In the genomic region with DNA sequence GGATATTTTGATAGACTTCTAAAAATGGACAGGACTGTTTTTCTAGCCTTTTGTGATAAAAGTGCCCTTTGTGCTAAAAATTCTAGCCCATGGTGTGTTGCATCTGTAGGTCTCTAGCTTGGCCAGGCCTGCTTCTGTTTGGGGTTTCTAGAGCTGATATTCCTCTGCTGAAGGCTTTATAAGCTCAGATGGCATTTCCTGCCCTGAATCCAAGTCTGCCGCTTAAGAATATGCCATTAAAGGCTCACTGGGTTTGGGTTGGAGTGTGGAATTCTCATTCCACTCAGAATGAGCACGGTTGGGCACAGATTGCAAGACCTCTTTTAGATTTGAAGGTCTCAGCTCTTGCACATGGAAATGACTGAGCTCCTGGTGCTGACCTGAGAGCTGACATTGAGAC, we compare ENCODE assay signal across 24 cellular contexts. TPM values are rescaled to one million over a fixed set of nuclear protein-coding genes. Genes with fewer than 3 reads are reported as not detected.
DNase-seq lines count a peak whose midpoint lies in the region; ATAC-seq, FAIRE-seq and TF ChIP-seq lines count a peak whose summit lies in the region.
"Had no signal": no experiment of that assay in that cellular context is flagged by ENCODE, and none has a peak within 500 bp of the region (broad histone marks: within the 10 kb centered on the region; RNA-seq: fewer than 3 reads in every experiment).

No MANE protein-coding gene starts in this region.

- H3K36me3 ChIP-seq in bronchial epithelial cell (ENCODE audit: control insufficient read depth, insufficient read depth, low read length): no peaks in the 10 kb centered on the region

- H3K27ac Mint-ChIP-seq in activated CD8-positive, alpha-beta memory T cell treated with anti-CD3 and anti-CD28 coated beads, Interleukin-2, amount 10 ng/mL, durations not matched to agents 7 days and 5 days: no peak overlapping the region
- H3K27ac Mint-ChIP-seq: H9, HFFc6 had no signal

- DNase-seq in activated CD8-positive, alpha-beta memory T cell treated with anti-CD3 and anti-CD28 coated beads for 24 hours: peak; percentile 5
- no peak for DNase-seq in activated CD8-positive, alpha-beta memory T cell treated with anti-CD3 and anti-CD28 coated beads, Interleukin-2, amount 10 ng/mL, durations not matched to agents 7 days and 5 days
- no peak for DNase-seq in bronchial epithelial cell (ENCODE audit: low read depth)
- DNase-seq in myocyte (ENCODE audit: low read depth): peak; percentile 5
- DNase-seq in GM19239 (ENCODE audit: insufficient read length, low spot score): no peak
- DNase-seq in NCI-H2107 (lab: John Stamatoyannopoulos, UW): no peak
- no peak for DNase-seq in H54 (ENCODE audit: insufficient read length, low spot score)
- DNase-seq: Calu3; CD8-positive, alpha-beta memory T cell; DMS153; GDM1; H9; HFFc6; KBM-7; NCI-H1092 treated with DMSO at 0.1 percent for 48 hours; NCI-H1436 treated with DMSO at 0.1 percent for 48 hours; NCI-H1930; NCI-H2227 treated with DMSO at 0.1 percent for 48 hours; NCI-H510A; NK-92 treated with Interleukin-12 subunit alpha and Interleukin-12 subunit beta, amount 100 ng/mL, for 24 hours had no signal

- no peaks in the 10 kb centered on the region for H3K27me3 ChIP-seq in bronchial epithelial cell (ENCODE audit: control insufficient read depth, insufficient read depth, low read length)

- no peak for ATAC-seq in activated CD8-positive, alpha-beta memory T cell treated with anti-CD3 and anti-CD28 coated beads, Interleukin-2, amount 10 ng/mL, durations not matched to agents 7 days and 5 days
- ATAC-seq in HG02642 (IDR thresholded peaks at IDR 0.05; ENCODE audit: poor library complexity, unreplicated experiment): no peak
- ATAC-seq: HepG2, Panc1 had no signal

- H3K9me3 Mint-ChIP-seq in activated CD8-positive, alpha-beta memory T cell treated with anti-CD3 and anti-CD28 coated beads, Interleukin-2, amount 10 ng/mL, durations not matched to agents 7 days and 5 days (ENCODE audit: low read depth): no peaks in the 10 kb centered on the region
- H3K9me3 Mint-ChIP-seq: H9, HFFc6 had no signal

- TF ChIP-seq CTCF in bronchial epithelial cell (IDR thresholded peaks at IDR 0.05; ENCODE audit: insufficient read depth, low read length, severe bottlenecking): no peak

- H3K4me3 Mint-ChIP-seq in activated CD8-positive, alpha-beta memory T cell treated with anti-CD3 and anti-CD28 coated beads, Interleukin-2, amount 10 ng/mL, durations not matched to agents 7 days and 5 days: no peak overlapping the region
- H3K4me3 Mint-ChIP-seq: CD8-positive, alpha-beta memory T cell; H9; HFFc6 had no signal

- CTCF ChIA-PET in activated CD8-positive, alpha-beta memory T cell treated with anti-CD3 and anti-CD28 coated beads, Interleukin-2, amount 10 ng/mL, durations not matched to agents 7 days and 5 days (lab: Charles Lee): no interaction called here

- no peak overlapping the region for H3K4me3 ChIP-seq in bronchial epithelial cell (ENCODE audit: low read depth, low read length)

- no peak for TF ChIP-seq POLR2A in H54 (IDR thresholded peaks at IDR 0.05; ENCODE audit: low read depth, low read length)

- H3K36me3 Mint-ChIP-seq in activated CD8-positive, alpha-beta memory T cell treated with anti-CD3 and anti-CD28 coated beads, Interleukin-2, amount 10 ng/mL, durations not matched to agents 7 days and 5 days: no peaks in the 10 kb centered on the region
- H3K36me3 Mint-ChIP-seq: CD8-positive, alpha-beta memory T cell had no signal

- H3K4me1 Mint-ChIP-seq in activated CD8-positive, alpha-beta memory T cell treated with anti-CD3 and anti-CD28 coated beads, Interleukin-2, amount 10 ng/mL, durations not matched to agents 7 days and 5 days: peaks cover 5% of the 10 kb centered on the region

- FAIRE-seq in bronchial epithelial cell (lab: Jason Lieb, UNC) (peak; percentile 52), GM19239 (lab: Jason Lieb, UNC) (no peak), H54 (lab: Jason Lieb, UNC) (no peak)
- FAIRE-seq: GM18507, HepG2 had no signal

- H3K27me3 Mint-ChIP-seq in activated CD8-positive, alpha-beta memory T cell treated with anti-CD3 and anti-CD28 coated beads, Interleukin-2, amount 10 ng/mL, durations not matched to agents 7 days and 5 days: no peaks in the 10 kb centered on the region

RNA-seq across cellular contexts. Expression of a gene that starts 49.4 kb away (rescaled TPM):
- total RNA-seq in activated CD8-positive, alpha-beta memory T cell treated with anti-CD3 and anti-CD28 coated beads, Interleukin-2, amount 10 ng/mL, durations not matched to agents 7 days and 5 days: 10 to 100 TPM; 10.5 to 17.8 TPM
- total RNA-seq in bronchial epithelial cell: 7.8 and 12.1 TPM in 2 replicates
- total RNA-seq in myocyte: 184 and 207 TPM in 2 replicates
- polyA plus RNA-seq in myocyte (2012): 3,452 TPM
- total RNA-seq: HepG2 had no signal

Comparison
In these comparisons a context has a peak if more than half of its experiments do, and no peak if none do; other contexts are left out.
1. DNase-seq: peak in activated CD8-positive, alpha-beta memory T cell treated with anti-CD3 and anti-CD28 coated beads for 24 hours (single experiment) and myocyte (single experiment); none in activated CD8-positive, alpha-beta memory T cell treated with anti-CD3 and anti-CD28 coated beads, Interleukin-2, amount 10 ng/mL, durations not matched to agents 7 days and 5 days (single experiment), bronchial epithelial cell (single experiment), GM19239 (single experiment), NCI-H2107 (single experiment) and H54 (single experiment).